ENCODE assay signal across 8 cellular contexts in genomic region chr6:33313105-33313708, GRCh38. TPM values are rescaled to one million over a fixed set of nuclear protein-coding genes. Genes with fewer than 3 reads are reported as not detected.
DNase-seq lines count a peak whose midpoint lies in the region; ATAC-seq and TF ChIP-seq lines count a peak whose summit lies in the region.

No MANE protein-coding gene starts in this region.

- no peaks in the 10 kb centered on the region for H3K9me2 ChIP-seq in neural cell (ENCODE audit: insufficient read depth, low read length)

- no peaks in the 10 kb centered on the region for H3K27me3 Mint-ChIP-seq in CD4-positive, alpha-beta T cell

- no peaks in the 10 kb centered on the region for H4K20me1 ChIP-seq in neural cell (ENCODE audit: insufficient read depth)

- H3K36me3 Mint-ChIP-seq in CD4-positive, alpha-beta T cell (ENCODE audit: low read depth), result peaks cover 65% of the 10 kb centered on the region

- intact Hi-C loops in CD4-positive, alpha-beta T cell (cut with DNase I, micrococcal nuclease), result loop anchor here (1.0 to 5.0 kb wide), 5 partner anchors 14 to 104 kb away; partner anchors contain the start of genes B3GALT4 (in 1 of the 2), CUTA (in 1 of the 2), RPS18 (in 1 of the 2) and VPS52 (in 1 of the 2)
- intact Hi-C loops in vagina (cut with DNase I), result no loop called here

- H3K9ac ChIP-seq in neural cell (ENCODE audit: low read length), result peak overlapping the region; percentile 52

- DNase-seq in CD4-positive, alpha-beta T cell, result peak in 5 of 10 experiments; percentile 21 to 55 (median 33)
- DNase-seq in HCEC 1CT, result peak; percentile 37
- peak; percentile 88 for DNase-seq in NCI-H748 (lab: John Stamatoyannopoulos, UW; ENCODE audit: unreplicated experiment)
- peak; percentile 36 for DNase-seq in activated T-helper 9 cell treated with anti-CD3 and anti-CD28 coated beads, Interleukin-2, amount 50 U/mL, for 16 hours (ENCODE audit: low read depth)
- peak; percentile 36 for DNase-seq in fibroblast of villous mesenchyme (ENCODE audit: low read depth)
- peak in 1 of 2 donors; percentile 87 for DNase-seq in vagina (ENCODE audit: extremely low spot score in 2 of 2)
- DNase-seq in GM10248 (ENCODE audit: extremely low spot score), result no peak

- peaks cover under 1% of the 10 kb centered on the region for H3F3A ChIP-seq in neural cell (ENCODE audit: insufficient read depth, low read length, poor library complexity, severe bottlenecking)

- no peak for TF ChIP-seq EP300 in neural cell (conservative IDR thresholded peaks at IDR 0.05; ENCODE audit: poor library complexity, severe bottlenecking)

- H3K27ac Mint-ChIP-seq in CD4-positive, alpha-beta T cell, result peak overlapping the region; percentile 94

- POLR2A ChIA-PET in CD4-positive, alpha-beta T cell (lab: Charles Lee), result interaction anchor here (0.6 to 4.9 kb wide), 11 partner anchors 9 to 342 kb away, joined by 3 to 84 read pairs (median 6); partner anchors contain the start of genes B3GALT4, PFDN6, RGL2 and RPS18
- POLR2A ChIA-PET in GM10248 (lab: Yijun Ruan, JAX), result interaction anchor here (0.5 to 0.8 kb wide), 3 partner anchors 12 to 103 kb away, joined by 3 to 7 read pairs (median 3); partner anchors contain the start of genes RPS18 and VPS52

- peaks cover 69% of the 10 kb centered on the region for H3K4me1 Mint-ChIP-seq in CD4-positive, alpha-beta T cell (ENCODE audit: low read depth)

- no peaks in the 10 kb centered on the region for H3K27me3 ChIP-seq in CD4-positive, alpha-beta T cell (ENCODE audit: control insufficient read depth, insufficient read depth, low read length)
- peaks cover 25% of the 10 kb centered on the region for H3K27me3 ChIP-seq in neural cell (ENCODE audit: insufficient read depth, low read depth, low read length)
- no peaks in the 10 kb centered on the region for H3K27me3 ChIP-seq in vagina

- H3K4me2 ChIP-seq in neural cell (ENCODE audit: low read length), result peak overlapping the region; percentile 68

- no peak overlapping the region for H2AFZ ChIP-seq in neural cell (ENCODE audit: low read depth, low read length)

- TF ChIP-seq CTCF in CD4-positive, alpha-beta T cell (IDR thresholded peaks at IDR 0.05), result no peak
- no peak for TF ChIP-seq CTCF in fibroblast of villous mesenchyme (IDR thresholded peaks at IDR 0.05; ENCODE audit: insufficient read depth, low read depth, low read length)
- no peak for TF ChIP-seq CTCF in neural cell (IDR thresholded peaks at IDR 0.05; ENCODE audit: poor library complexity, severe bottlenecking)
- TF ChIP-seq CTCF in vagina (IDR thresholded peaks at IDR 0.05), result no peak
- no peak for TF ChIP-seq CTCF in GM10248 (IDR thresholded peaks at IDR 0.05; ENCODE audit: control extremely low read depth, extremely low read depth, low read depth, missing control alignments)

- H3K9me3 Mint-ChIP-seq in CD4-positive, alpha-beta T cell, result no peaks in the 10 kb centered on the region

- TF ChIP-seq POLR2A in vagina (IDR thresholded peaks at IDR 0.05), result no peak

- H3K27ac ChIP-seq in CD4-positive, alpha-beta T cell (ENCODE audit: low read depth, low read length), result peak overlapping the region; percentile 98
- H3K27ac ChIP-seq in neural cell (ENCODE audit: low read length), result peak overlapping the region; percentile 31
- peak overlapping the region; percentile 99 for H3K27ac ChIP-seq in vagina

- H3K79me2 ChIP-seq in neural cell (replicated peaks; ENCODE audit: insufficient read depth, low read length), result no peaks in the 10 kb centered on the region

- peak overlapping the region; percentile 75 for H3K4me3 ChIP-seq in fibroblast of villous mesenchyme (ENCODE audit: low read depth, low read length)
- H3K4me3 ChIP-seq in neural cell (ENCODE audit: low read length), result peak overlapping the region; percentile 68
- peak overlapping the region; percentile 73 to 93 for H3K4me3 ChIP-seq in vagina

- no peaks in the 10 kb centered on the region for H3K9me3 ChIP-seq in CD4-positive, alpha-beta T cell (ENCODE audit: control insufficient read depth, low read length)
- H3K9me3 ChIP-seq in neural cell (ENCODE audit: low read length), result no peaks in the 10 kb centered on the region
- no peaks in the 10 kb centered on the region for H3K9me3 ChIP-seq in vagina

- peaks cover 54% of the 10 kb centered on the region for H3K4me1 ChIP-seq in vagina

- no peak for TF ChIP-seq RAD21 in neural cell (conservative IDR thresholded peaks at IDR 0.05)

- no peak for ATAC-seq in CD4-positive, alpha-beta T cell (ENCODE audit: poor library complexity)

- H3K4me3 Mint-ChIP-seq in CD4-positive, alpha-beta T cell, result peak overlapping the region; percentile 97

- no peaks in the 10 kb centered on the region for H3K36me3 ChIP-seq in neural cell (ENCODE audit: insufficient read depth, low read length)
- H3K36me3 ChIP-seq in vagina, result no peaks in the 10 kb centered on the region

- CTCF ChIA-PET in CD4-positive, alpha-beta T cell (lab: Charles Lee), result interaction anchor here (0.8 to 3.0 kb wide), 7 partner anchors 14 to 78 kb away, joined by 3 to 32 read pairs (median 3); partner anchors contain the start of genes KIFC1 and RGL2
- CTCF ChIA-PET in GM10248 (lab: Yijun Ruan, JAX), result interaction anchor here (0.8 to 2.7 kb wide), 3 partner anchors 8 to 14 kb away, joined by 3 to 18 read pairs (median 15); partner anchors contain the start of gene RGL2

TF ChIP-seq in neural cell, 6 proteins besides CTCF, POLR2A, EP300 and RAD21:
- TF ChIP-seq EZH2 (IDR thresholded peaks at IDR 0.05; ENCODE audit: borderline replicate concordance, insufficient read depth, low read length, poor library complexity, severe bottlenecking), result no peak
- no peak for TF ChIP-seq POLR2AphosphoS5 (IDR thresholded peaks at IDR 0.05)
TF ChIP-seq in neural cell: peak in this region for 0.

RNA-seq across cellular contexts. Expression of gene TAPBP, which starts 0.7 kb away (rescaled TPM):
- total RNA-seq in CD4-positive, alpha-beta T cell, result 100 to 1,000 TPM; 203 to 206 TPM
- total RNA-seq in fibroblast of villous mesenchyme (125 and 132 TPM in 2 replicates), vagina (59.9 TPM)
- polyA plus RNA-seq in neural cell, result 1.2 and 5.5 TPM in 2 replicates
- polyA minus RNA-seq in neural cell, result 1.6 and 1.7 TPM in 2 replicates

RNA-seq across cellular contexts. Expression of gene ZBTB22, which starts 4.3 kb away (rescaled TPM):
- 10 to 100 TPM; 11.6 to 13.6 TPM for total RNA-seq in CD4-positive, alpha-beta T cell
- 14.8 and 16.0 TPM in 2 replicates for total RNA-seq in fibroblast of villous mesenchyme
- 16.5 and 30.0 TPM in 2 replicates for polyA plus RNA-seq in neural cell
- 29.1 and 30.4 TPM in 2 replicates for polyA minus RNA-seq in neural cell
- total RNA-seq in vagina, result 18.4 TPM

RNA-seq across cellular contexts. Expression of gene DAXX, which starts 9.6 kb away (rescaled TPM):
- 10 to 100 TPM; 24.2 to 24.7 TPM for total RNA-seq in CD4-positive, alpha-beta T cell
- total RNA-seq in fibroblast of villous mesenchyme, result 39.6 and 58.7 TPM in 2 replicates
- 39.3 and 66.0 TPM in 2 replicates for polyA plus RNA-seq in neural cell
- polyA minus RNA-seq in neural cell, result 20.7 and 22.6 TPM in 2 replicates
- total RNA-seq in vagina, result 32.2 TPM

RNA-seq across cellular contexts. Expression of gene RGL2, which starts 14.5 kb away (rescaled TPM):
- total RNA-seq in CD4-positive, alpha-beta T cell, result 10 to 100 TPM; 39.2 to 39.4 TPM
- total RNA-seq in fibroblast of villous mesenchyme (13.0 and 23.2 TPM in 2 replicates), vagina (41.5 TPM)
- polyA plus RNA-seq in neural cell, result 120 and 141 TPM in 2 replicates
- 39.7 and 41.6 TPM in 2 replicates for polyA minus RNA-seq in neural cell

RNA-seq across cellular contexts. Expression of gene PFDN6, which starts 23.8 kb away (rescaled TPM):
- 10 to 100 TPM in 1 of 2 experiments, 1 to 10 TPM in 1; 9.7 to 11.7 TPM for total RNA-seq in CD4-positive, alpha-beta T cell
- total RNA-seq in fibroblast of villous mesenchyme (26.4 and 34.5 TPM in 2 replicates), vagina (9.1 TPM)
- polyA plus RNA-seq in neural cell, result 97.8 and 109 TPM in 2 replicates
- 21.2 and 23.4 TPM in 2 replicates for polyA minus RNA-seq in neural cell

Comparison
In these comparisons a context has a peak if more than half of its experiments do, and no peak if none do; other contexts are left out.
1. H3K27ac ChIP-seq: peak in every context shown above with its lines; median percentile 99 in vagina; 98 in CD4-positive, alpha-beta T cell; 31 in neural cell.